17 cellular contexts compared by ENCODE assay signal in the genomic region with DNA sequence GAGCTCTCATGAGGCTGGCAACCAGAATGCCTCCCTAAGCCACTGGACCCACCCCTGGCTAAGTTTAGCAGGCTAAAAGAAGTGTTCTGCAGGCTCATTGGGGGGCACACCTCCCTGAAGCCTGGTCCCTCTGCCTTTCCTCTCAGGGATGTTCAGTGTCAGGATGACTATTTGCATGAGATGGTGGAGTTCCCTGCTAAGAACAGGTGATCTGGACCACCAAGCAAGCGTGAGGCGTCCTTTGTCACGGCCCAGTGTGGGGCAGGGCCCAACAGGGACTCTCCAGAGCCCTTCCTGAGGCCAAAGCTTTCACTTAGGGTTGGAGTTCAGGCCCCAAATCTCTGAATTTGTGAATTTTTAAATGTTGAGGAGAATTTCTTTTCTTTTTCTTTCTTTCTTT. TPM values are rescaled to one million over a fixed set of nuclear protein-coding genes. Genes with fewer than 3 reads are reported as not detected.
DNase-seq lines count a peak whose midpoint lies in the region; ATAC-seq and TF ChIP-seq lines count a peak whose summit lies in the region.
"Had no signal": no experiment of that assay in that cellular context is flagged by ENCODE, and none has a peak within 500 bp of the region (broad histone marks: within the 10 kb centered on the region; RNA-seq: fewer than 3 reads in every experiment).

No MANE protein-coding gene starts in this region.

- H2AFZ ChIP-seq in GM23338, result no peak overlapping the region

- H3K36me3 ChIP-seq in GM23338 (ENCODE audit: insufficient read depth), result no peaks in the 10 kb centered on the region
- H3K36me3 ChIP-seq in stomach, result peaks cover 13 to 77% (median 61%) of the 10 kb centered on the region in 4 donors

- H3K27me3 ChIP-seq in GM23338 (ENCODE audit: insufficient read depth) (no peaks in the 10 kb centered on the region), stomach (no peaks in the 10 kb centered on the region)
- H3K27me3 ChIP-seq: BE2C had no signal

- no peaks in the 10 kb centered on the region for H3K9me2 ChIP-seq in GM23338 (ENCODE audit: insufficient read depth)

- peaks cover 3% of the 10 kb centered on the region; the same call in 1 of the 3 replicates for H3K36me3 Mint-ChIP-seq in GM23338 (ENCODE audit: low read depth)
- peaks cover 69% of the 10 kb centered on the region for H3K36me3 Mint-ChIP-seq in activated T-helper 17 cell treated with anti-CD3 and anti-CD28 coated beads, Interleukin-2, amount 50 U/mL, for 72 hours (ENCODE audit: low read depth)
- peaks cover 55% of the 10 kb centered on the region for H3K36me3 Mint-ChIP-seq in nephron (ENCODE audit: low read depth)
- peaks cover 22 to 31% of the 10 kb centered on the region in 2 donors for H3K36me3 Mint-ChIP-seq in stimulated activated naive B cell treated with anti-CD40 and anti-IgM and Interleukin-4, amounts not matched to agents 10 μg/mL and 1 μg/mL and 100 μg/mL, for 72 hours

- no peak for TF ChIP-seq POLR2A in stomach (IDR thresholded peaks at IDR 0.05)

- DNase-seq in GM23338 (ENCODE audit: low spot score) (no peak), stomach (peak; percentile 3), ACHN (no peak)
- DNase-seq in stimulated activated naive B cell treated with anti-CD40 and anti-IgM and Interleukin-4, amounts not matched to agents 10 μg/mL and 1 μg/mL and 100 μg/mL, for 72 hours, result no peak
- DNase-seq: BE2C; C1 segment of cervical spinal cord; CD4-positive, CD25-positive, alpha-beta regulatory T cell; CD8-positive, alpha-beta memory T cell; COR-L47; DMS 273 treated with DMSO at 0.1 percent for 48 hours; DMS53; DND-41; EL; HCEC 1CT had no signal

- H3K9me3 ChIP-seq in stomach, result no peaks in the 10 kb centered on the region
- H3K9me3 ChIP-seq: BE2C had no signal

- no peaks in the 10 kb centered on the region for H3F3A ChIP-seq in GM23338 (replicated peaks; ENCODE audit: low read depth)

- no peak overlapping the region for H3K4me3 ChIP-seq in GM23338
- H3K4me3 ChIP-seq in stomach, result no peak overlapping the region
- H3K4me3 ChIP-seq: GM12878 had no signal

- no peak overlapping the region for H3K4me2 ChIP-seq in GM23338

- ATAC-seq in GM23338, result peak; percentile 67
- ATAC-seq in activated T-helper 17 cell treated with anti-CD3 and anti-CD28 coated beads, Interleukin-2, amount 50 U/mL, for 72 hours (replicated peaks), result no peak
- no peak for ATAC-seq in stimulated activated naive B cell treated with anti-CD40 and anti-IgM and Interleukin-4, amounts not matched to agents 10 μg/mL and 1 μg/mL and 100 μg/mL, for 72 hours (replicated peaks)
- ATAC-seq: GM12878 had no signal

- intact Hi-C loops in stomach (cut with DNase I; ENCODE audit: low total_unique reads), result no loop called here

- H3K4me1 Mint-ChIP-seq in GM23338 (no peaks in the 10 kb centered on the region), nephron (peaks cover 45% of the 10 kb centered on the region)
- peaks cover 13% of the 10 kb centered on the region for H3K4me1 Mint-ChIP-seq in activated T-helper 17 cell treated with anti-CD3 and anti-CD28 coated beads, Interleukin-2, amount 50 U/mL, for 72 hours
- peaks cover 10 to 13% of the 10 kb centered on the region in 2 donors for H3K4me1 Mint-ChIP-seq in stimulated activated naive B cell treated with anti-CD40 and anti-IgM and Interleukin-4, amounts not matched to agents 10 μg/mL and 1 μg/mL and 100 μg/mL, for 72 hours

- no peaks in the 10 kb centered on the region for H3K79me2 ChIP-seq in GM23338 (replicated peaks; ENCODE audit: insufficient read depth)

- H3K27ac Mint-ChIP-seq in GM23338 (0 out of 2 replicates have a peak overlapping the region, but pooled peaks have one; percentile 44), nephron (peak overlapping the region in 2 of 3 experiments; percentile 85 to 96)
- peak overlapping the region; percentile 20 for H3K27ac Mint-ChIP-seq in activated T-helper 17 cell treated with anti-CD3 and anti-CD28 coated beads, Interleukin-2, amount 50 U/mL, for 72 hours
- H3K27ac Mint-ChIP-seq in stimulated activated naive B cell treated with anti-CD40 and anti-IgM and Interleukin-4, amounts not matched to agents 10 μg/mL and 1 μg/mL and 100 μg/mL, for 72 hours, result no peak overlapping the region
- H3K27ac Mint-ChIP-seq: CD4-positive, CD25-positive, alpha-beta regulatory T cell; CD8-positive, alpha-beta memory T cell had no signal

- H3K4me1 ChIP-seq in GM23338 (ENCODE audit: insufficient read depth) (no peaks in the 10 kb centered on the region), stomach (no peaks in the 10 kb centered on the region)
- H3K4me1 ChIP-seq: BE2C had no signal

- in situ Hi-C loops in ACHN (cut with HindIII; ENCODE audit: low pct_ligation_motif_present, low pct_unique_long_range_greater_than_20kb, low sequenced_read_pairs), result no loop called here

- H3K27me3 Mint-ChIP-seq in GM23338 (ENCODE audit: insufficient read depth, low read depth, poor library complexity) (peaks cover 2% of the 10 kb centered on the region), nephron (ENCODE audit: low read depth) (no peaks in the 10 kb centered on the region)
- H3K27me3 Mint-ChIP-seq in activated T-helper 17 cell treated with anti-CD3 and anti-CD28 coated beads, Interleukin-2, amount 50 U/mL, for 72 hours, result no peaks in the 10 kb centered on the region
- H3K27me3 Mint-ChIP-seq in stimulated activated naive B cell treated with anti-CD40 and anti-IgM and Interleukin-4, amounts not matched to agents 10 μg/mL and 1 μg/mL and 100 μg/mL, for 72 hours, result no peaks in the 10 kb centered on the region
- H3K27me3 Mint-ChIP-seq: CD4-positive, CD25-positive, alpha-beta regulatory T cell; CD8-positive, alpha-beta memory T cell had no signal

- H3K4me3 Mint-ChIP-seq in GM23338 (no peak overlapping the region), nephron (no peak overlapping the region)
- no peak overlapping the region for H3K4me3 Mint-ChIP-seq in activated T-helper 17 cell treated with anti-CD3 and anti-CD28 coated beads, Interleukin-2, amount 50 U/mL, for 72 hours
- H3K4me3 Mint-ChIP-seq in stimulated activated naive B cell treated with anti-CD40 and anti-IgM and Interleukin-4, amounts not matched to agents 10 μg/mL and 1 μg/mL and 100 μg/mL, for 72 hours, result no peak overlapping the region
- H3K4me3 Mint-ChIP-seq: CD4-positive, CD25-positive, alpha-beta regulatory T cell; CD8-positive, alpha-beta memory T cell had no signal

- TF ChIP-seq EP300 in stomach (IDR thresholded peaks at IDR 0.05), result no peak

- H3K9me3 Mint-ChIP-seq in GM23338 (no peaks in the 10 kb centered on the region), nephron (no peaks in the 10 kb centered on the region)
- no peaks in the 10 kb centered on the region for H3K9me3 Mint-ChIP-seq in activated T-helper 17 cell treated with anti-CD3 and anti-CD28 coated beads, Interleukin-2, amount 50 U/mL, for 72 hours
- no peaks in the 10 kb centered on the region for H3K9me3 Mint-ChIP-seq in stimulated activated naive B cell treated with anti-CD40 and anti-IgM and Interleukin-4, amounts not matched to agents 10 μg/mL and 1 μg/mL and 100 μg/mL, for 72 hours
- H3K9me3 Mint-ChIP-seq: CD4-positive, CD25-positive, alpha-beta regulatory T cell; CD8-positive, alpha-beta memory T cell had no signal

- TF ChIP-seq CTCF in GM23338 (conservative IDR thresholded peaks at IDR 0.05; ENCODE audit: low read depth in 2 of 2) (no peak), nephron (IDR thresholded peaks at IDR 0.05; ENCODE audit: unreplicated experiment in 3 of 3) (no peak), stomach (IDR thresholded peaks at IDR 0.05) (no peak)

- H4K20me1 ChIP-seq in GM23338 (replicated peaks; ENCODE audit: insufficient read depth), result no peaks in the 10 kb centered on the region; the same call in none of the 2 replicates

- H3K27ac ChIP-seq in GM23338 (ENCODE audit: low read depth) (no peak overlapping the region), stomach (no peak overlapping the region)

- WGBS in stomach, 5 donors, result 95 to 99% (median 98%) methylated on average over 3 of the region's 3 CpGs

TF ChIP-seq in GM23338, 12 proteins besides CTCF, POLR2A, EP300 and RAD21 (continues in another document):
- no peak for TF ChIP-seq ZNF114 (CRISPR knock-in tag; IDR thresholded peaks at IDR 0.05)
- no peak for TF ChIP-seq CREB1 (CRISPR knock-in tag; IDR thresholded peaks at IDR 0.05; ENCODE audit: low read depth)
- TF ChIP-seq NANOG (IDR thresholded peaks at IDR 0.05; ENCODE audit: borderline replicate concordance), result no peak
- TF ChIP-seq, protein P1, sequence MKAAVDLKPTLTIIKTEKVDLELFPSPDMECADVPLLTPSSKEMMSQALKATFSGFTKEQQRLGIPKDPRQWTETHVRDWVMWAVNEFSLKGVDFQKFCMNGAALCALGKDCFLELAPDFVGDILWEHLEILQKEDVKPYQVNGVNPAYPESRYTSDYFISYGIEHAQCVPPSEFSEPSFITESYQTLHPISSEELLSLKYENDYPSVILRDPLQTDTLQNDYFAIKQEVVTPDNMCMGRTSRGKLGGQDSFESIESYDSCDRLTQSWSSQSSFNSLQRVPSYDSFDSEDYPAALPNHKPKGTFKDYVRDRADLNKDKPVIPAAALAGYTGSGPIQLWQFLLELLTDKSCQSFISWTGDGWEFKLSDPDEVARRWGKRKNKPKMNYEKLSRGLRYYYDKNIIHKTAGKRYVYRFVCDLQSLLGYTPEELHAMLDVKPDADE (IDR thresholded peaks at IDR 0.05), result no peak
- no peak for TF ChIP-seq ZNF331 (CRISPR knock-in tag; IDR thresholded peaks at IDR 0.05; ENCODE audit: low read depth)

RNA-seq across cellular contexts. Expression of a gene that starts 12.0 kb away (rescaled TPM):
- total RNA-seq in GM23338 (2014; rRNA removed; shearing (Covaris generic)), result 5.6 and 6.6 TPM in 2 replicates
- polyA plus RNA-seq in GM23338 (2016; fragmentation: Nextera tagmentation; extraction: Ambion mirVana) (2.8 and 3.3 TPM in 2 replicates), stomach (1 to 10 TPM; 2.9 to 4.1 (median 3.2) TPM)
- 10 to 100 TPM; 11.1 to 16.2 TPM for total RNA-seq in activated T-helper 17 cell treated with anti-CD3 and anti-CD28 coated beads, Interleukin-2, amount 50 U/mL, for 72 hours
- 10 to 100 TPM in 2 of 5 donors, 1 to 10 TPM in 2, under 1 TPM in 1; 0.29 to 26.3 (median 5.4) TPM for total RNA-seq in stomach

RNA-seq across cellular contexts. Expression of a gene that starts 13.2 kb away (rescaled TPM):
- total RNA-seq in GM23338 (2014; rRNA removed; shearing (Covaris generic)), result 96.9 and 101 TPM in 2 replicates
- polyA plus RNA-seq in GM23338 (2016; fragmentation: Nextera tagmentation; extraction: Ambion mirVana) (39.4 and 41.2 TPM in 2 replicates), stomach (10 to 100 TPM; 41.5 to 60.7 (median 43.9) TPM)
- 10 to 100 TPM; 43.0 to 74.4 TPM for total RNA-seq in activated T-helper 17 cell treated with anti-CD3 and anti-CD28 coated beads, Interleukin-2, amount 50 U/mL, for 72 hours
- total RNA-seq in stomach, result 100 to 1,000 TPM in 1 of 5 donors, 10 to 100 TPM in 4; 46.9 to 277 (median 64.3) TPM
